ENCODE assay signal across 9 cellular contexts in genomic region chr3:61847784-61848462, GRCh38.
DNase-seq lines count a peak whose midpoint lies in the region; ATAC-seq and TF ChIP-seq lines count a peak whose summit lies in the region.
"Had no signal": no experiment of that assay in that cellular context is flagged by ENCODE, and none has a peak within 500 bp of the region (broad histone marks: within the 10 kb centered on the region; RNA-seq: fewer than 3 reads in every experiment).

No MANE protein-coding gene starts in this region.

- no peak for TF ChIP-seq POLR2A in spleen (IDR thresholded peaks at IDR 0.05)

- no peak for ATAC-seq in naive thymus-derived CD4-positive, alpha-beta T cell

- H3K4me3 Mint-ChIP-seq in naive thymus-derived CD4-positive, alpha-beta T cell, result no peak overlapping the region

- H3K4me1 Mint-ChIP-seq in naive thymus-derived CD4-positive, alpha-beta T cell, result no peaks in the 10 kb centered on the region

- whole genome bisulfite sequencing in spleen, 5 donors, result 51 to 65% (median 63%) methylated on average over 7 of the region's 7 CpGs

- H3K9ac ChIP-seq in HUES6 (ENCODE audit: low read length), result no peak overlapping the region
- H3K9ac ChIP-seq in duodenal mucosa (ENCODE audit: low read depth in 1 of 2, low read length in 2 of 2), result no peak overlapping the region

- H3K36me3 Mint-ChIP-seq in naive thymus-derived CD4-positive, alpha-beta T cell, result no peaks in the 10 kb centered on the region

- CTCF ChIA-PET in naive thymus-derived CD4-positive, alpha-beta T cell (lab: Charles Lee), result no interaction called here

- H3K4me3 ChIP-seq in HUES6 (ENCODE audit: low read depth, low read length) (peak overlapping the region; percentile 8; the same call in 1 of the 2 replicates), duodenal mucosa (ENCODE audit: low read depth in 1 of 2, low read length in 2 of 2) (peak overlapping the region in 1 of 2 donors; percentile 45), spleen (no peak overlapping the region)
- H3K4me3 ChIP-seq in naive thymus-derived CD4-positive, alpha-beta T cell (ENCODE audit: low read length), result no peak overlapping the region

- peaks cover 0 to 6% (median 0%) of the 10 kb centered on the region in 11 donors for H3K9me3 Mint-ChIP-seq in naive thymus-derived CD4-positive, alpha-beta T cell

- no peak for TF ChIP-seq CTCF in spleen (IDR thresholded peaks at IDR 0.05 in 8 of 11, conservative IDR thresholded peaks at IDR 0.05 in 3 of 11)

- H3K27me3 ChIP-seq in HUES6 (ENCODE audit: control insufficient read depth, insufficient read depth, low read length) (no peaks in the 10 kb centered on the region), duodenal mucosa (ENCODE audit: control insufficient read depth in 1 of 2, insufficient read depth in 2 of 2, low read length in 2 of 2) (no peaks in the 10 kb centered on the region), layer of hippocampus (ENCODE audit: control insufficient read depth, insufficient read depth, low read length) (no peaks in the 10 kb centered on the region), spleen (replicated peaks in 1 of 7) (no peaks in the 10 kb centered on the region)
- H3K27me3 ChIP-seq in naive thymus-derived CD4-positive, alpha-beta T cell (ENCODE audit: control insufficient read depth in 2 of 2, insufficient read depth in 2 of 2, low read length in 2 of 2), result no peaks in the 10 kb centered on the region

- H3K4me1 ChIP-seq in HUES6 (ENCODE audit: control insufficient read depth, insufficient read depth, low read length), result peaks cover 45% of the 10 kb centered on the region
- H3K4me1 ChIP-seq in duodenal mucosa (ENCODE audit: control insufficient read depth in 1 of 2, insufficient read depth in 2 of 2, low read length in 2 of 2), result peaks cover 16 to 28% of the 10 kb centered on the region in 2 donors
- H3K4me1 ChIP-seq in spleen, result peaks cover 4 to 34% (median 16%) of the 10 kb centered on the region in 6 donors
- H3K4me1 ChIP-seq in naive thymus-derived CD4-positive, alpha-beta T cell (ENCODE audit: control insufficient read depth in 2 of 2, insufficient read depth in 2 of 2, low read length in 2 of 2), result no peaks in the 10 kb centered on the region

- DNase-seq in spleen (no peak), germinal center (ENCODE audit: low spot score) (no peak)
- DNase-seq in naive thymus-derived CD4-positive, alpha-beta T cell, result no peak
- no peak for DNase-seq in activated CD8-positive, alpha-beta memory T cell treated with anti-CD3 and anti-CD28 coated beads, Interleukin-2, amount 50 U/mL, for 48 hours
- no peak for DNase-seq in stimulated activated CD4-positive, alpha-beta T cell treated with anti-CD3 and anti-CD28 coated beads, Interleukin-15, amount 100 ng/mL, for 24 hours
- DNase-seq: NCI-H2107 had no signal

- intact Hi-C loops in spleen (cut with DNase I; ENCODE audit: low total_unique reads), result no loop called here
- intact Hi-C loops in naive thymus-derived CD4-positive, alpha-beta T cell (cut with micrococcal nuclease), result no loop called here

- H3K27ac ChIP-seq in HUES6 (ENCODE audit: low read depth, low read length) (no peak overlapping the region), duodenal mucosa (ENCODE audit: low read depth, low read length) (peak overlapping the region; percentile 7), layer of hippocampus (ENCODE audit: low read depth, low read length) (peak overlapping the region; percentile 42), spleen (peak overlapping the region in 6 of 8 donors; percentile 58 to 76 (median 70))
- no peak overlapping the region for H3K27ac ChIP-seq in naive thymus-derived CD4-positive, alpha-beta T cell (ENCODE audit: low read depth, low read length)

- H3K9me3 ChIP-seq in HUES6 (ENCODE audit: control insufficient read depth, insufficient read depth, low read depth, low read length) (no peaks in the 10 kb centered on the region), duodenal mucosa (ENCODE audit: control insufficient read depth in 1 of 2, low read length in 2 of 2) (no peaks in the 10 kb centered on the region), spleen (no peaks in the 10 kb centered on the region)
- H3K9me3 ChIP-seq in naive thymus-derived CD4-positive, alpha-beta T cell (ENCODE audit: control insufficient read depth in 2 of 3, low read length in 3 of 3), result no peaks in the 10 kb centered on the region

- POLR2A ChIA-PET in naive thymus-derived CD4-positive, alpha-beta T cell (lab: Charles Lee), result no interaction called here

- no peaks in the 10 kb centered on the region for H3K36me3 ChIP-seq in HUES6 (ENCODE audit: control insufficient read depth, insufficient read depth, low read length)
- no peaks in the 10 kb centered on the region for H3K36me3 ChIP-seq in duodenal mucosa (ENCODE audit: control insufficient read depth in 1 of 2, insufficient read depth in 2 of 2, low read length in 2 of 2)
- no peaks in the 10 kb centered on the region for H3K36me3 ChIP-seq in spleen
- H3K36me3 ChIP-seq in naive thymus-derived CD4-positive, alpha-beta T cell (ENCODE audit: control insufficient read depth in 2 of 3, insufficient read depth in 3 of 3, low read length in 3 of 3), result no peaks in the 10 kb centered on the region

- peaks cover 0 to 23% (median 0%) of the 10 kb centered on the region in 5 donors for H3K27me3 Mint-ChIP-seq in naive thymus-derived CD4-positive, alpha-beta T cell

- H3K27ac Mint-ChIP-seq in naive thymus-derived CD4-positive, alpha-beta T cell, result no peak overlapping the region

Comparison
In these comparisons a context has a peak if more than half of its experiments do, and no peak if none do; other contexts are left out.
1. H3K27ac ChIP-seq: peak in duodenal mucosa (single experiment), layer of hippocampus (single experiment) and spleen (6 of 8); none in HUES6 (single experiment) and naive thymus-derived CD4-positive, alpha-beta T cell (single experiment).